19 cellular contexts compared by ENCODE assay signal in the genomic region with DNA sequence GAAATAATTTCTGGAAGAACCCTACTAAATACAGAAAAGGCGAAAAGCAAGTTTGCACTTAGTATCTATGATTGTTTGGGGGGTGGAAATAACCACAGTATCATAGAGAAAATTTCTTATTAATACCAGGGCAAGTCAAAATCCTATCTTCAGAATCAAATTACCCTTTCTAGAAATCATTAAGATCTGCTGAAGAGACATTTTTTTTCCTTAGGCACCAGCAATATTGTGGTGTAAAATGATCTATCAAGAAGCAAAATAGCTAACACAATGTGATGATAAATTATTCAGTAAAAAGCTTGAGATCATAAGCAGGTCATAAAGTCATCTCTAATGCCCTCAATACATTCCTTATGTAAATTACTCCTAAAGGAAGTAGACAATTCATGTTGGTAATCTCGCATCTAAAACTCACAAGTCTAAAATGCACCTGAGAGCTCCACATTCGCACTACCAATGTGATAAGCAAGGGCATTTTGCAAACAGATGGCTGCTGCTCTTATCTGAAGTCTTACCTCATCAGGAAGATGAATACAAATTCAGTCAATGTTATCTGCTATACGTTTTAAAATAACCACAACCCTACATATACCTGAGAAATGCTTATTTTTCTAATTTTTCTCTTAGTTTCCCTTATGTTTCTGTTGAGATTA.
"Had no signal": no experiment of that assay in that cellular context is flagged by ENCODE, and none has a peak within 500 bp of the region (broad histone marks: within the 10 kb centered on the region; RNA-seq: fewer than 3 reads in every experiment).

No MANE protein-coding gene starts in this region.

- H3K27ac ChIP-seq: ascending aorta, heart right ventricle, psoas muscle, skin epidermis, stomach, WERI-Rb-1 had no signal

- DNase-seq: activated CD4-positive, alpha-beta T cell treated with anti-CD3 and anti-CD28 coated beads, Interleukin-2, amount 50 U/mL, for 4 hours; activated gamma-delta T cell; activated T-cell treated with anti-CD3 and anti-CD28 coated beads, Interleukin-2, amount 50 U/mL, for 72 hours; cortex of kidney; heart right ventricle; immature natural killer cell; mesenchymal stem cell; naive thymus-derived CD8-positive, alpha-beta T cell; psoas muscle; right cardiac atrium; stimulated activated CD4-positive, alpha-beta T cell treated with anti-CD3 and anti-CD28 coated beads, Interleukin-15, amount 100 ng/mL, for 24 hours; stimulated activated CD4-positive, alpha-beta T cell treated with anti-CD3 and anti-CD28 coated beads, Interleukin-4, amount 100 ng/mL, for 24 hours; stomach; trophoblast cell; WERI-Rb-1 had no signal

- H3K27me3 ChIP-seq: ascending aorta, heart right ventricle, stomach had no signal

- ATAC-seq: activated T-cell treated with anti-CD3 and anti-CD28 coated beads, Interleukin-2, amount 50 U/mL, for 72 hours; esophagus mucosa; heart right ventricle; naive thymus-derived CD8-positive, alpha-beta T cell; psoas muscle; right cardiac atrium; stimulated activated effector memory CD8-positive, alpha-beta T cell treated with anti-CD3 and anti-CD28 coated beads, Interleukin-12 subunit alpha, Interleukin-12 subunit beta, amount 100 ng/mL, for 72 hours had no signal

- H3K4me1 ChIP-seq: psoas muscle had no signal
